ENCODE assay signal across 28 cellular contexts in the genomic region with DNA sequence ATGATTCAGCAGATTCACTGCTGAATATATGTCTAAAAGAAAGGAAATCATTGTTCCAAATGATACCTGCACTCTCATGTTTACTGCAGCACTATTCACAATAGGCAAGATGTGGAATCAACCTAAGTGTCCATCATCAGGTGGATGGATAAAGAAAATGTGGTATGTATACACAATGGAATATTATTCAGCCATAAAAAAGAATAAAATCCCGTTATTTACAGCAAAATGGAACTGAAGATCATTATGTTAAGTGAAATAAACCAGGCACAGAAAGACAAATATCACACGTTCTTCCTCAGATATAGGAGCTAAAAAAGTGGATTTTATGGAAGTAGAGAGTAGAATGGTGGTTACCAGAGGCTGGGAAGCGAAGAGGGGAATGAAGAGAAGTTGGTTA.
"Had no signal": no experiment of that assay in that cellular context is flagged by ENCODE, and none has a peak within 500 bp of the region (broad histone marks: within the 10 kb centered on the region; RNA-seq: fewer than 3 reads in every experiment).

No MANE protein-coding gene starts in this region.

- H3K4me1 ChIP-seq: colonic mucosa had no signal

- H3K27ac ChIP-seq: colonic mucosa, gastrocnemius medialis, hepatocyte, left ventricle myocardium inferior, thoracic aorta, VCaP had no signal

- DNase-seq: activated CD4-positive, alpha-beta T cell treated with anti-CD3 and anti-CD28 coated beads, Interleukin-2, amount 10 ng/mL, durations not matched to agents 24 days and 14 days; activated CD8-positive, alpha-beta T cell treated with anti-CD3 and anti-CD28 coated beads for 36 hours; activated T-cell treated with anti-CD3 and anti-CD28 coated beads, Interleukin-2, amount 50 U/mL, for 4 hours; anterior cingulate cortex; cerebellar nuclear complex; colonic mucosa; dorsolateral prefrontal cortex; effector memory CD4-positive, alpha-beta T cell; gastrocnemius medialis; glutamatergic neuron; islet precursor cell; left ventricle myocardium inferior; mucosa of descending colon; posterior cingulate gyrus; right cardiac atrium; stimulated activated CD4-positive, alpha-beta T cell treated with anti-CD3 and anti-CD28 coated beads, Interleukin-15, amount 100 ng/mL, for 24 hours; stimulated activated CD4-positive, alpha-beta T cell treated with anti-CD3 and anti-CD28 coated beads, Interleukin-2, amount 100 ng/mL, for 24 hours; stimulated activated naive CD4-positive, alpha-beta T cell treated with Interleukin-2 at 50 U/mL for 16 hours; T-helper 9 cell; trophoblast cell had no signal

- H3K4me3 Mint-ChIP-seq: activated CD4-positive, alpha-beta T cell treated with anti-CD3 and anti-CD28 coated beads, Interleukin-2, amount 10 ng/mL, durations not matched to agents 24 days and 14 days; activated CD8-positive, alpha-beta T cell treated with anti-CD3 and anti-CD28 coated beads for 36 hours; activated naive CD8-positive, alpha-beta T cell; activated T-cell treated with anti-CD3 and anti-CD28 coated beads, Interleukin-2, amount 50 U/mL, for 4 hours; nephron; T-helper 1 cell treated with Interleukin-12 subunit alpha and Interleukin-12 subunit beta and Interleukin-4 antibody, amounts not matched to agents 30 μg/mL and 1 μg/mL, for 36 hours had no signal

- H3K9me3 Mint-ChIP-seq: T-helper 1 cell treated with Interleukin-12 subunit alpha and Interleukin-12 subunit beta and Interleukin-4 antibody, amounts not matched to agents 30 μg/mL and 1 μg/mL, for 36 hours had no signal

- H3K27me3 Mint-ChIP-seq: activated CD4-positive, alpha-beta T cell treated with anti-CD3 and anti-CD28 coated beads, Interleukin-2, amount 10 ng/mL, durations not matched to agents 24 days and 14 days; activated CD8-positive, alpha-beta T cell treated with anti-CD3 and anti-CD28 coated beads for 36 hours; activated naive CD8-positive, alpha-beta T cell had no signal

- H3K4me3 ChIP-seq: colonic mucosa, dorsolateral prefrontal cortex, gastrocnemius medialis, hepatocyte, left ventricle myocardium inferior, lung, mucosa of descending colon, thoracic aorta had no signal

- ATAC-seq: activated CD8-positive, alpha-beta T cell treated with anti-CD3 and anti-CD28 coated beads for 36 hours; activated T-cell treated with anti-CD3 and anti-CD28 coated beads, Interleukin-2, amount 50 U/mL, for 4 hours; gastrocnemius medialis; mucosa of descending colon; right cardiac atrium had no signal

- H3K79me2 ChIP-seq: hepatocyte had no signal

- H3K9me3 ChIP-seq: colonic mucosa, gastrocnemius medialis, mucosa of descending colon, thoracic aorta had no signal

- H3K27ac Mint-ChIP-seq: activated CD4-positive, alpha-beta T cell treated with anti-CD3 and anti-CD28 coated beads, Interleukin-2, amount 10 ng/mL, durations not matched to agents 24 days and 14 days; activated CD8-positive, alpha-beta T cell treated with anti-CD3 and anti-CD28 coated beads for 36 hours; activated T-helper 2 cell treated with anti-CD3 and anti-CD28 coated beads, Interferon-gamma antibody, Interleukin-2, Interleukin-4, amounts not matched to agents 10 μg/mL and 5 μg/mL and 100 μg/mL, durations not matched to agents 14 hours and 24 hours and 36 hours; nephron; T-helper 1 cell treated with Interleukin-12 subunit alpha and Interleukin-12 subunit beta and Interleukin-4 antibody, amounts not matched to agents 30 μg/mL and 1 μg/mL, for 36 hours had no signal

- H3K4me2 ChIP-seq: hepatocyte had no signal

- H2AFZ ChIP-seq: hepatocyte had no signal

- H3K27me3 ChIP-seq: colonic mucosa, dorsolateral prefrontal cortex, gastrocnemius medialis, hepatocyte had no signal

- H3K36me3 ChIP-seq: colonic mucosa, gastrocnemius medialis, left ventricle myocardium inferior, thoracic aorta had no signal
